28 cellular contexts compared by ENCODE assay signal in the genomic region with DNA sequence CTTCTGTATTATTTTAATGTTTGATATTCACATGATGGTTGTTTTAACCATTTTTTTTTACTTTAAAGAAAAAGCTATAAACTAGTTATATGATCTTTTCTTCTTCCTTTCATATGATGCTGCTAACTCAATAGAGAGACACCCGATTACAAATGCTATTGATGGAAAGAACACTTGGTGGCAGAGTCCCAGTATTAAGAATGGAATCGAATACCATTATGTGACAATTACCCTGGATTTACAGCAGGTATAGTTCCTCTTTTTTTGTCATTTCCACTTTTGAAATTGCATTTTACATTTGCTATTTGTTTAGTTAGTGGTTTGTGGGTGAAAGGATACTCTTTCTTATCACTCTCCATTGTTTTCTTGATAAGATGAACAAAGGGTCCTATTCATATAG.
"Had no signal": no experiment of that assay in that cellular context is flagged by ENCODE, and none has a peak within 500 bp of the region (broad histone marks: within the 10 kb centered on the region; RNA-seq: fewer than 3 reads in every experiment).

No MANE protein-coding gene starts in this region.

- H3K36me3 Mint-ChIP-seq: memory B cell; naive thymus-derived CD8-positive, alpha-beta T cell; neural progenitor cell had no signal

- H3K9ac ChIP-seq: neural progenitor cell, parathyroid adenoma had no signal

- H3K36me3 ChIP-seq: brain microvascular endothelial cell, esophagus squamous epithelium, neural progenitor cell had no signal

- H3K27me3 Mint-ChIP-seq: memory B cell had no signal

- H3K27ac ChIP-seq: brain microvascular endothelial cell, esophagus squamous epithelium, hepatocyte, neural progenitor cell, parathyroid adenoma, thoracic aorta, VCaP had no signal

- H3K4me3 ChIP-seq: esophagus squamous epithelium, hepatocyte, neural progenitor cell, thoracic aorta had no signal

- H3K4me3 Mint-ChIP-seq: activated T-helper 17 cell treated with anti-CD3 and anti-CD28 coated beads, Interleukin-2, amount 50 U/mL, for 72 hours; memory B cell; naive thymus-derived CD8-positive, alpha-beta T cell; neural progenitor cell; T-helper 1 cell treated with Interleukin-12 subunit alpha and Interleukin-12 subunit beta and Interleukin-4 antibody, amounts not matched to agents 30 μg/mL and 1 μg/mL, for 36 hours had no signal

- H3K9me3 Mint-ChIP-seq: activated T-helper 17 cell treated with anti-CD3 and anti-CD28 coated beads, Interleukin-2, amount 50 U/mL, for 72 hours; memory B cell; neural progenitor cell; T-helper 1 cell treated with Interleukin-12 subunit alpha and Interleukin-12 subunit beta and Interleukin-4 antibody, amounts not matched to agents 30 μg/mL and 1 μg/mL, for 36 hours had no signal

- DNase-seq: activated CD4-positive, alpha-beta T cell treated with anti-CD3 and anti-CD28 coated beads for 4 hours; activated CD4-positive, alpha-beta T cell treated with anti-CD3 and anti-CD28 coated beads, Interleukin-2, amount 50 U/mL, for 48 hours; activated CD8-positive, alpha-beta memory T cell treated with anti-CD3 and anti-CD28 coated beads for 24 hours; activated gamma-delta T cell treated with Interleukin-2 at 50 U/mL for 16 hours; activated naive CD4-positive, alpha-beta T cell treated with anti-CD3 and anti-CD28 coated beads, Interleukin-2, amount 50 U/mL, for 16 hours; activated T-cell treated with anti-CD3 and anti-CD28 coated beads, Interleukin-2, amount 50 U/mL, for 1 hour; amniotic stem cell; brain microvascular endothelial cell; esophagus squamous epithelium; foreskin melanocyte; glutamatergic neuron; kidney; left colon; naive thymus-derived CD8-positive, alpha-beta T cell; occipital lobe; right cardiac atrium; stimulated activated naive CD4-positive, alpha-beta T cell; SW 1271; T-helper 9 cell; trophoblast cell had no signal

- H3K27ac Mint-ChIP-seq: activated T-helper 17 cell treated with anti-CD3 and anti-CD28 coated beads, Interleukin-2, amount 50 U/mL, for 72 hours; memory B cell; naive thymus-derived CD8-positive, alpha-beta T cell; neural progenitor cell; T-helper 1 cell treated with Interleukin-12 subunit alpha and Interleukin-12 subunit beta and Interleukin-4 antibody, amounts not matched to agents 30 μg/mL and 1 μg/mL, for 36 hours had no signal

- H3K4me1 Mint-ChIP-seq: activated T-helper 17 cell treated with anti-CD3 and anti-CD28 coated beads, Interleukin-2, amount 50 U/mL, for 72 hours; memory B cell; naive thymus-derived CD8-positive, alpha-beta T cell had no signal

- H3K4me1 ChIP-seq: esophagus squamous epithelium, parathyroid adenoma had no signal

- H3K27me3 ChIP-seq: brain microvascular endothelial cell, esophagus squamous epithelium, hepatocyte, neural progenitor cell had no signal

- H3K9me3 ChIP-seq: esophagus squamous epithelium, thoracic aorta had no signal
